Comparison of ENCODE assay signal across 12 cellular contexts in genomic region chr10:124259139-124259825, GRCh38.
DNase-seq lines count a peak whose midpoint lies in the region; TF ChIP-seq lines count a peak whose summit lies in the region.
"Had no signal": no experiment of that assay in that cellular context is flagged by ENCODE, and none has a peak within 500 bp of the region (broad histone marks: within the 10 kb centered on the region; RNA-seq: fewer than 3 reads in every experiment).

No MANE protein-coding gene starts in this region.

- H3K4me1 Mint-ChIP-seq in activated CD4-positive, alpha-beta T cell treated with anti-CD3 and anti-CD28 coated beads, Interleukin-2, amount 10 ng/mL, durations not matched to agents 24 days and 14 days: no peaks in the 10 kb centered on the region
- H3K4me1 Mint-ChIP-seq: CD8-positive, alpha-beta memory T cell had no signal

- no peaks in the 10 kb centered on the region for H3K4me1 ChIP-seq in mammary epithelial cell (ENCODE audit: insufficient read depth, low read length)
- H3K4me1 ChIP-seq: left ventricle myocardium inferior had no signal

- peaks cover 3% of the 10 kb centered on the region for H3K27me3 ChIP-seq in mammary epithelial cell (ENCODE audit: insufficient read depth, low read length)

- in situ Hi-C loops in mammary epithelial cell (cut with MboI; ENCODE audit: low sequenced_read_pairs in 2 of 2): no loop called here

- no peaks in the 10 kb centered on the region for H3K9me3 Mint-ChIP-seq in activated CD4-positive, alpha-beta T cell treated with anti-CD3 and anti-CD28 coated beads, Interleukin-2, amount 10 ng/mL, durations not matched to agents 24 days and 14 days

- H3K27me3 Mint-ChIP-seq in activated CD4-positive, alpha-beta T cell treated with anti-CD3 and anti-CD28 coated beads, Interleukin-2, amount 10 ng/mL, durations not matched to agents 24 days and 14 days: no peaks in the 10 kb centered on the region

- H3K4me3 Mint-ChIP-seq in activated CD4-positive, alpha-beta T cell treated with anti-CD3 and anti-CD28 coated beads, Interleukin-2, amount 10 ng/mL, durations not matched to agents 24 days and 14 days: no peak overlapping the region
- H3K4me3 Mint-ChIP-seq: CD8-positive, alpha-beta memory T cell had no signal

- H3K36me3 Mint-ChIP-seq in activated CD4-positive, alpha-beta T cell treated with anti-CD3 and anti-CD28 coated beads, Interleukin-2, amount 10 ng/mL, durations not matched to agents 24 days and 14 days (ENCODE audit: low read depth): no peaks in the 10 kb centered on the region
- H3K36me3 Mint-ChIP-seq: CD8-positive, alpha-beta memory T cell had no signal

- H3K4me2 ChIP-seq in mammary epithelial cell (ENCODE audit: insufficient read depth, low read depth, low read length): no peak overlapping the region

- no peak overlapping the region for H3K4me3 ChIP-seq in mammary epithelial cell (replicated peaks in 1 of 3; ENCODE audit: insufficient read depth in 1 of 3, low read depth in 2 of 3, low read length in 3 of 3)
- H3K4me3 ChIP-seq: left ventricle myocardium inferior had no signal

- intact Hi-C loops in activated CD4-positive, alpha-beta T cell treated with anti-CD3 and anti-CD28 coated beads, Interleukin-2, amount 10 ng/mL, durations not matched to agents 24 days and 14 days (cut with micrococcal nuclease): no loop called here
- intact Hi-C loops in mammary epithelial cell (cut with micrococcal nuclease): no loop called here

- no peak overlapping the region for H2AFZ ChIP-seq in mammary epithelial cell (ENCODE audit: low read depth, low read length)

- no peak overlapping the region for H3K27ac Mint-ChIP-seq in activated CD4-positive, alpha-beta T cell treated with anti-CD3 and anti-CD28 coated beads, Interleukin-2, amount 10 ng/mL, durations not matched to agents 24 days and 14 days

- H3K9me3 ChIP-seq in mammary epithelial cell (replicated peaks; ENCODE audit: insufficient read depth, low read length): peaks cover 3% of the 10 kb centered on the region

- WGBS in mammary epithelial cell (ENCODE audit: low coverage, missing lambda C conversion rate): 53% methylated on average over 6 of the region's 7 CpGs

- CTCF ChIA-PET in mammary epithelial cell (lab: Charles Lee; ENCODE audit: low non-redundant PET): interaction anchor here (0.5 to 1.1 kb wide), 2 partner anchors 107 to 130 kb away, joined by 4 to 5 read pairs; no protein-coding TSS in a partner anchor

- no TSS peak for BruUV-seq in mammary epithelial cell (replicated peaks; lab: Mats Ljungman, UMichigan)

- TF ChIP-seq CTCF in LNCAP (IDR thresholded peaks at IDR 0.05): peak; percentile 47
- TF ChIP-seq CTCF in mammary epithelial cell (conservative IDR thresholded peaks at IDR 0.05 in 1 of 2, IDR thresholded peaks at IDR 0.05 in 1 of 2; ENCODE audit: extremely low read depth in 1 of 2, insufficient read depth in 1 of 2, low read depth in 1 of 2, low read length in 2 of 2): peak; percentile 4 to 33

- H4K20me1 ChIP-seq in mammary epithelial cell (ENCODE audit: insufficient read depth, low read length): no peaks in the 10 kb centered on the region

- H3K9ac ChIP-seq in mammary epithelial cell (ENCODE audit: insufficient read depth, low read length): no peak overlapping the region

- peak; percentile 60 for DNase-seq in activated CD4-positive, alpha-beta T cell treated with anti-CD3 and anti-CD28 coated beads, Interleukin-2, amount 10 ng/mL, durations not matched to agents 24 days and 14 days
- DNase-seq in activated CD4-positive, alpha-beta T cell treated with anti-CD3 and anti-CD28 coated beads for 1 hour: no peak
- DNase-seq in mammary epithelial cell (no peak), renal cortical epithelial cell (ENCODE audit: low read depth) (peak; percentile 7), DMS153 (lab: John Stamatoyannopoulos, UW) (no peak), cortex of kidney (lab: John Stamatoyannopoulos, UW) (no peak), cerebellum (ENCODE audit: low spot score) (no peak)
- DNase-seq: effector CD8-positive, alpha-beta T cell; left ventricle myocardium inferior; NCI-H2227 treated with DMSO at 0.1 percent for 48 hours had no signal

- dilution Hi-C loops in mammary epithelial cell (cut with HindIII; ENCODE audit: low sequenced_read_pairs): no loop called here

- no peak overlapping the region for H3K27ac ChIP-seq in mammary epithelial cell (ENCODE audit: insufficient read depth, low read depth, low read length)
- H3K27ac ChIP-seq: left ventricle myocardium inferior had no signal

- no peaks in the 10 kb centered on the region for H3K79me2 ChIP-seq in mammary epithelial cell (ENCODE audit: insufficient read depth, low read length)

- H3K36me3 ChIP-seq in mammary epithelial cell (ENCODE audit: insufficient read depth, low read length): no peaks in the 10 kb centered on the region
- H3K36me3 ChIP-seq: left ventricle myocardium inferior had no signal

Comparison
In these comparisons a context has a peak if more than half of its experiments do, and no peak if none do; other contexts are left out.
1. DNase-seq: peak in activated CD4-positive, alpha-beta T cell treated with anti-CD3 and anti-CD28 coated beads, Interleukin-2, amount 10 ng/mL, durations not matched to agents 24 days and 14 days (single experiment) and renal cortical epithelial cell (single experiment); none in activated CD4-positive, alpha-beta T cell treated with anti-CD3 and anti-CD28 coated beads for 1 hour (single experiment), mammary epithelial cell (single experiment), DMS153 (single experiment), cortex of kidney (single experiment) and cerebellum (single experiment).